ENCODE assay signal across 8 cellular contexts in genomic region chr5:109409844-109410388, GRCh38. TPM values are rescaled to one million over a fixed set of nuclear protein-coding genes. Genes with fewer than 3 reads are reported as not detected.
DNase-seq lines count a peak whose midpoint lies in the region; ATAC-seq and TF ChIP-seq lines count a peak whose summit lies in the region.

Gene PJA2, minus strand, starts transcription at chr5:109409974. Its CDS starts 26,541 bp downstream, at chr5:109383433.

- peak; percentile 80 for ATAC-seq in GM21737 (IDR thresholded peaks at IDR 0.05; ENCODE audit: unreplicated experiment)

- peak within 1 kb of the TSS; percentile 84 for H3K4me2 ChIP-seq in KMS-11

- TF ChIP-seq CTCF in KMS-11 (conservative IDR thresholded peaks at IDR 0.05; ENCODE audit: low read depth, low read length) (no peak; the same call in 1 of the 2 replicates), Peyer's patch (IDR thresholded peaks at IDR 0.05) (peak; percentile 27 to 70 (median 53))

- H3K27me3 ChIP-seq in KMS-11 (ENCODE audit: insufficient read depth, low read depth), result no peaks in the 10 kb centered on the region
- H3K27me3 ChIP-seq in Peyer's patch, result no peaks in the 10 kb centered on the region
- H3K27me3 ChIP-seq in esophagus (ENCODE audit: control insufficient read depth in 1 of 2, insufficient read depth in 2 of 2, low read length in 2 of 2), result no peaks in the 10 kb centered on the region
- H3K27me3 ChIP-seq in mucosa of stomach (ENCODE audit: control insufficient read depth, insufficient read depth, low read length), result no peaks in the 10 kb centered on the region

- H3K9me3 ChIP-seq in Peyer's patch (no peaks in the 10 kb centered on the region), esophagus (ENCODE audit: control insufficient read depth in 2 of 2, insufficient read depth in 1 of 2, low read depth in 1 of 2, low read length in 1 of 2) (no peaks in the 10 kb centered on the region), mucosa of stomach (ENCODE audit: control insufficient read depth, low read length) (no peaks in the 10 kb centered on the region)

- 1% methylated on average over 40 to 44 of the region's 44 CpGs for WGBS in esophagus, 2 donors

- peak; percentile 100 for DNase-seq in DMS53 (lab: John Stamatoyannopoulos, UW)
- DNase-seq in Peyer's patch, result peak; percentile 95 to 99 (median 99)
- DNase-seq in activated T-cell treated with anti-CD3 and anti-CD28 coated beads, Interleukin-2, amount 50 U/mL, for 48 hours, result peak; percentile 95 to 96
- peak; percentile 87 to 88 for DNase-seq in stimulated activated CD8-positive, alpha-beta memory T cell treated with anti-CD3 and anti-CD28 coated beads, Interleukin-7, amount 100 ng/mL, for 1 hour (ENCODE audit: low read depth in 2 of 2)

- H3K4me3 ChIP-seq in KMS-11 (IDR thresholded peaks at IDR 0.05; ENCODE audit: insufficient read depth, low read depth, low read length) (peak within 1 kb of the TSS; percentile 14), Peyer's patch (peak within 1 kb of the TSS; percentile 67 to 96 (median 86)), esophagus (ENCODE audit: low read depth in 1 of 2, low read length in 2 of 2) (peak within 1 kb of the TSS; percentile 85 to 87), mucosa of stomach (ENCODE audit: low read length) (peak within 1 kb of the TSS; percentile 96)

- no peaks in the 10 kb centered on the region for H4K20me1 ChIP-seq in KMS-11 (ENCODE audit: insufficient read depth)

- peaks cover 57% of the 10 kb centered on the region for H3K4me1 ChIP-seq in KMS-11 (ENCODE audit: low read depth, poor library complexity, severe bottlenecking)
- peaks cover 0 to 23% (median 5%) of the 10 kb centered on the region in 4 donors for H3K4me1 ChIP-seq in Peyer's patch
- no peaks in the 10 kb centered on the region for H3K4me1 ChIP-seq in esophagus (ENCODE audit: control insufficient read depth in 2 of 2, insufficient read depth in 2 of 2, low read length in 1 of 2)
- no peaks in the 10 kb centered on the region for H3K4me1 ChIP-seq in mucosa of stomach (ENCODE audit: control insufficient read depth, insufficient read depth, low read length)

- peaks cover 38% of the 10 kb centered on the region for H3K79me2 ChIP-seq in KMS-11 (ENCODE audit: insufficient read depth, low read depth)

- H3K9ac ChIP-seq in KMS-11 (peak within 1 kb of the TSS; percentile 74), mucosa of stomach (ENCODE audit: low read length) (peak within 1 kb of the TSS; percentile 97)

- H3K27ac ChIP-seq in KMS-11 (peak within 1 kb of the TSS; percentile 89), Peyer's patch (peak within 1 kb of the TSS; percentile 96 to 99 (median 98)), esophagus (ENCODE audit: low read depth in 2 of 2, low read length in 1 of 2) (peak within 1 kb of the TSS; percentile 99 to 100)

- H3K36me3 ChIP-seq in KMS-11 (ENCODE audit: insufficient read depth), result no peaks in the 10 kb centered on the region
- no peaks in the 10 kb centered on the region for H3K36me3 ChIP-seq in Peyer's patch
- no peaks in the 10 kb centered on the region for H3K36me3 ChIP-seq in esophagus (ENCODE audit: control insufficient read depth in 2 of 2, insufficient read depth in 2 of 2, low read length in 1 of 2)
- H3K36me3 ChIP-seq in mucosa of stomach (ENCODE audit: control insufficient read depth, insufficient read depth, low read length), result no peaks in the 10 kb centered on the region

- peak within 1 kb of the TSS; percentile 70 for H2AFZ ChIP-seq in KMS-11 (ENCODE audit: low read depth)

- peak; percentile 58 to 67 for TF ChIP-seq POLR2A in Peyer's patch (IDR thresholded peaks at IDR 0.05)

RNA-seq across cellular contexts. Expression of gene PJA2, which starts in this region (rescaled TPM):
- total RNA-seq in Peyer's patch, result 10 to 100 TPM; 40.6 to 68.5 (median 51.6) TPM
- polyA plus RNA-seq in esophagus, result 10 to 100 TPM in 1 of 2 donors, 1 to 10 TPM in 1; 8.5 to 21.8 TPM

Comparison
In these comparisons a context has a peak if more than half of its experiments do, and no peak if none do; other contexts are left out.
1. Peak in every context shown above with its lines: DNase-seq, ATAC-seq, H3K4me3 ChIP-seq and H3K27ac ChIP-seq.
2. H3K4me3 ChIP-seq: peak in every context shown above with its lines; median percentile 96 in mucosa of stomach; 86 in Peyer's patch; 86 in esophagus; 14 in KMS-11.